8 cellular contexts compared by ENCODE assay signal in genomic region chr19:52857378-52858191, GRCh38. TPM values are rescaled to one million over a fixed set of nuclear protein-coding genes. Genes with fewer than 3 reads are reported as not detected.
DNase-seq lines count a peak whose midpoint lies in the region; ATAC-seq and TF ChIP-seq lines count a peak whose summit lies in the region.
"Not testable (repeated sequence)": the region's sequence is repeated elsewhere in the genome, so short reads cannot be mapped to it uniquely, and the experiment has no call there.

Gene ZNF468 (minus strand): TSS chr19:52857619. CDS start chr19:52854272, 3,347 bp downstream.

- H3K4me1 ChIP-seq in ascending aorta; right cardiac atrium (ENCODE audit: control insufficient read depth, insufficient read depth, low read length): not testable (repeated sequence)

- DNase-seq in GM13977 (ENCODE audit: low spot score) (peak; percentile 65), NCI-H1436 treated with DMSO at 0.1 percent for 48 hours (lab: John Stamatoyannopoulos, UW) (peak; percentile 1), T-helper 9 cell (peak; percentile 56), ascending aorta (ENCODE audit: low spot score in 2 of 2) (peak; percentile 17 to 82), right cardiac atrium (peak; percentile 77 to 90 (median 87)), progenitor cell of endocrine pancreas (ENCODE audit: low spot score, unreplicated experiment) (peak; percentile 65), type B pancreatic cell (ENCODE audit: extremely low spot score, unreplicated experiment) (peak; percentile 82)

- ATAC-seq in HG02840 (IDR thresholded peaks at IDR 0.05; ENCODE audit: low FRiP score, unreplicated experiment) (peak; percentile 94), right cardiac atrium (peak; percentile 100)

- not testable (repeated sequence) for H3K9me3 Mint-ChIP-seq in progenitor cell of endocrine pancreas (ENCODE audit: low read depth); type B pancreatic cell

- H3K36me3 Mint-ChIP-seq in progenitor cell of endocrine pancreas (ENCODE audit: insufficient read depth); type B pancreatic cell: not testable (repeated sequence)

- not testable (repeated sequence) for H3K9me3 ChIP-seq in ascending aorta; right cardiac atrium (ENCODE audit: control insufficient read depth, low read length)

- intact Hi-C loops in ascending aorta (cut with DNase I): loop anchor here (2.0 to 5.0 kb wide), 5 partner anchors 35 to 135 kb away; partner anchors contain the start of genes ZNF28, ZNF320 and ZNF600
- intact Hi-C loops in right cardiac atrium (cut with DNase I): not testable (repeated sequence)

- H3K4me3 ChIP-seq in ascending aorta (peak within 1 kb of the TSS; percentile 75 to 89), right cardiac atrium (ENCODE audit: low read length) (peak within 1 kb of the TSS; percentile 88)

- H3K4me3 Mint-ChIP-seq in progenitor cell of endocrine pancreas (ENCODE audit: low read depth) (peak within 1 kb of the TSS; percentile 87), type B pancreatic cell (peak within 1 kb of the TSS; percentile 97)

- H3K27me3 ChIP-seq in ascending aorta; right cardiac atrium (ENCODE audit: control insufficient read depth, insufficient read depth): not testable (repeated sequence)

- not testable (repeated sequence) for TF ChIP-seq CTCF in GM13977 (IDR thresholded peaks at IDR 0.05; ENCODE audit: extremely low read depth, insufficient read depth, missing control alignments); ascending aorta (IDR thresholded peaks at IDR 0.05); progenitor cell of endocrine pancreas (IDR thresholded peaks at IDR 0.05; ENCODE audit: unreplicated experiment); type B pancreatic cell (conservative IDR thresholded peaks at IDR 0.05)

- H3K4me1 Mint-ChIP-seq in progenitor cell of endocrine pancreas (ENCODE audit: low read depth) (peaks cover 10% of the 10 kb centered on the region), type B pancreatic cell (ENCODE audit: unreplicated experiment) (peaks cover 18% of the 10 kb centered on the region)

- H3K27me3 Mint-ChIP-seq in progenitor cell of endocrine pancreas, type B pancreatic cell: not testable (repeated sequence)

- H3K27ac ChIP-seq in ascending aorta (peak within 1 kb of the TSS; percentile 57 to 75), right cardiac atrium (ENCODE audit: low read length) (peak within 1 kb of the TSS; percentile 38)

- WGBS in right cardiac atrium: 2% methylated on average over 41 of the region's 43 CpGs

- H3K36me3 ChIP-seq in ascending aorta: peaks cover 14 to 17% of the 10 kb centered on the region in 2 donors

- peak within 1 kb of the TSS; percentile 95 for H3K27ac Mint-ChIP-seq in progenitor cell of endocrine pancreas
- H3K27ac Mint-ChIP-seq in type B pancreatic cell: peak within 1 kb of the TSS; percentile 85

- in situ Hi-C loops in GM13977 (cut with MboI; ENCODE audit: low pct_unique_long_range_greater_than_20kb, low sequenced_read_pairs, unreplicated experiment): loop anchor here (10.0 kb wide), 1 partner anchor 87 kb away; no protein-coding TSS in a partner anchor

RNA-seq across cellular contexts. Expression of gene ZNF468, which starts in this region (rescaled TPM):
- total RNA-seq in ascending aorta (5.2 TPM), right cardiac atrium (10 to 100 TPM in 1 of 4 donors, 1 to 10 TPM in 3; 7.3 to 10.7 (median 8.7) TPM), progenitor cell of endocrine pancreas (35.6 and 38.8 TPM in 2 replicates), type B pancreatic cell (ENCODE audit: low replicate concordance) (32.4 and 45.1 TPM in 2 replicates)
- polyA plus RNA-seq in right cardiac atrium: 6.9 TPM

Comparison
In these comparisons a context has a peak if more than half of its experiments do, and no peak if none do; other contexts are left out.
1. Peak in every context shown above with its lines: DNase-seq, ATAC-seq, H3K4me3 ChIP-seq and H3K27ac ChIP-seq.
2. DNase-seq: peak in every context shown above with its lines; median percentile 87 in right cardiac atrium; 82 in type B pancreatic cell; 65 in GM13977; 65 in progenitor cell of endocrine pancreas; 56 in T-helper 9 cell; 50 in ascending aorta; 1 in NCI-H1436 treated with DMSO at 0.1 percent for 48 hours.